ENCODE assay signal across 2 cellular contexts in genomic region chr7:19113001-19113349, GRCh38.
TF ChIP-seq lines count a peak whose summit lies in the region.

No MANE protein-coding gene starts in this region.

TF ChIP-seq in SK-N-SH, 30 proteins besides CTCF, POLR2A, EP300 and RAD21 (continued from another document):
- TF ChIP-seq REST (IDR thresholded peaks at IDR 0.05; ENCODE audit: low read depth, low read length) (no peak), JUND (IDR thresholded peaks at IDR 0.05) (no peak), PBX3 (IDR thresholded peaks at IDR 0.05) (no peak), RCOR1 (IDR thresholded peaks at IDR 0.05; ENCODE audit: low read length) (no peak), FOXM1 (IDR thresholded peaks at IDR 0.05; ENCODE audit: low read depth) (no peak), MXI1 (IDR thresholded peaks at IDR 0.05; ENCODE audit: low read depth, low read length) (no peak), TCF12 (IDR thresholded peaks at IDR 0.05) (no peak), TEAD4 (IDR thresholded peaks at IDR 0.05; ENCODE audit: borderline replicate concordance, insufficient read depth) (no peak), ELF1 (IDR thresholded peaks at IDR 0.05) (no peak), IRF3 (IDR thresholded peaks at IDR 0.05; ENCODE audit: low read depth, low read length) (no peak), RXRA (IDR thresholded peaks at IDR 0.05; ENCODE audit: borderline replicate concordance, low read depth) (no peak), GATA2 (CRISPR knock-in tag; IDR thresholded peaks at IDR 0.05) (no peak), ZBTB33 (IDR thresholded peaks at IDR 0.05; ENCODE audit: borderline replicate concordance, low read depth) (no peak), NFIC (IDR thresholded peaks at IDR 0.05; ENCODE audit: borderline replicate concordance) (no peak), TAF1 (IDR thresholded peaks at IDR 0.05; ENCODE audit: borderline replicate concordance, low read depth, low read length) (no peak), USF1 (IDR thresholded peaks at IDR 0.05; ENCODE audit: borderline replicate concordance, low read depth) (no peak), EZH2phosphoT487 (IDR thresholded peaks at IDR 0.05; ENCODE audit: borderline replicate concordance, low read depth) (no peak)

TF ChIP-seq in SK-N-SH treated with all-trans-retinoic acid at 6 μM for 48 hours, 23 proteins besides CTCF, POLR2A, EP300 and RAD21 (continued from another document):
- TF ChIP-seq TSHZ2 (CRISPR knock-in tag; IDR thresholded peaks at IDR 0.05), result no peak
- TF ChIP-seq RARB (CRISPR knock-in tag; IDR thresholded peaks at IDR 0.05), result no peak
